32 cellular contexts compared by ENCODE assay signal in genomic region chr17:44589316-44590071, GRCh38. TPM values are rescaled to one million over a fixed set of nuclear protein-coding genes. Genes with fewer than 3 reads are reported as not detected.
DNase-seq lines count a peak whose midpoint lies in the region; ATAC-seq and TF ChIP-seq lines count a peak whose summit lies in the region.
"Had no signal": no experiment of that assay in that cellular context is flagged by ENCODE, and none has a peak within 500 bp of the region (broad histone marks: within the 10 kb centered on the region; RNA-seq: fewer than 3 reads in every experiment).

No MANE protein-coding gene starts in this region.

- H3K23me2 ChIP-seq in H9 (ENCODE audit: insufficient read length, low read depth, low read length, poor library complexity, severe bottlenecking): no peaks in the 10 kb centered on the region

- ATAC-seq in HG03571 (IDR thresholded peaks at IDR 0.05; ENCODE audit: unreplicated experiment) (no peak), HG02981 (IDR thresholded peaks at IDR 0.05; ENCODE audit: unreplicated experiment) (no peak)
- ATAC-seq: activated naive CD4-positive, alpha-beta T cell treated with anti-CD3 and anti-CD28 coated beads, Interleukin-2, amount 50 U/mL, for 72 hours; activated T-helper 17 cell treated with anti-CD3 and anti-CD28 coated beads, Interleukin-2, amount 50 U/mL, for 72 hours; gastroesophageal sphincter; mucosa of descending colon; WTC11 had no signal

- H2AFZ ChIP-seq in mesenchymal stem cell (ENCODE audit: low read depth, low read length) (no peak overlapping the region), H9 (ENCODE audit: low read length) (no peak overlapping the region)

- no peaks in the 10 kb centered on the region for H3K9me3 Mint-ChIP-seq in H9
- H3K9me3 Mint-ChIP-seq: activated naive CD4-positive, alpha-beta T cell treated with anti-CD3 and anti-CD28 coated beads, Interleukin-2, amount 50 U/mL, for 72 hours; activated T-helper 17 cell treated with anti-CD3 and anti-CD28 coated beads, Interleukin-2, amount 50 U/mL, for 72 hours; CD4-positive, CD25-positive, alpha-beta regulatory T cell; nephron; WTC11 had no signal

- H3K79me1 ChIP-seq in mesenchymal stem cell (replicated peaks; ENCODE audit: low read length, poor library complexity, severe bottlenecking) (no peaks in the 10 kb centered on the region), H9 (ENCODE audit: insufficient read depth, low read depth, low read length, poor library complexity, severe bottlenecking) (no peaks in the 10 kb centered on the region)

- H2BK20ac ChIP-seq in H9 (ENCODE audit: low read depth, low read length, poor library complexity, severe bottlenecking): no peak overlapping the region

- H3K27ac Mint-ChIP-seq in H9: no peak overlapping the region
- H3K27ac Mint-ChIP-seq: activated naive CD4-positive, alpha-beta T cell treated with anti-CD3 and anti-CD28 coated beads, Interleukin-2, amount 50 U/mL, for 72 hours; activated T-helper 17 cell treated with anti-CD3 and anti-CD28 coated beads, Interleukin-2, amount 50 U/mL, for 72 hours; CD4-positive, CD25-positive, alpha-beta regulatory T cell; WTC11 had no signal

- H4K91ac ChIP-seq in mesenchymal stem cell (ENCODE audit: low read length) (no peak overlapping the region), H9 (ENCODE audit: insufficient read length, low read depth, low read length) (no peak overlapping the region)

- H3K9me3 ChIP-seq in mesenchymal stem cell (ENCODE audit: control insufficient read depth, low read length): no peaks in the 10 kb centered on the region
- no peaks in the 10 kb centered on the region for H3K9me3 ChIP-seq in H9 (ENCODE audit: control insufficient read depth, low read depth, low read length)
- H3K9me3 ChIP-seq: gastroesophageal sphincter, lower lobe of right lung, mucosa of descending colon, ovary, right atrium auricular region, testis had no signal

- H3K27ac ChIP-seq in mesenchymal stem cell (ENCODE audit: low read length, poor library complexity, severe bottlenecking) (no peak overlapping the region), H9 (ENCODE audit: insufficient read length, low read depth, low read length) (no peak overlapping the region)
- H3K27ac ChIP-seq: gastroesophageal sphincter, lower lobe of right lung, ovary, right atrium auricular region, testis had no signal

- H3K56ac ChIP-seq in H9 (ENCODE audit: insufficient read length, low read depth, low read length): no peak overlapping the region

- H4K8ac ChIP-seq in mesenchymal stem cell (ENCODE audit: low read length): no peak overlapping the region
- H4K8ac ChIP-seq in H9 (replicated peaks; ENCODE audit: insufficient read length, low read depth, low read length): no peak overlapping the region

- no peak overlapping the region for H3K14ac ChIP-seq in mesenchymal stem cell (ENCODE audit: low read length in 2 of 2)
- H3K14ac ChIP-seq in H9 (ENCODE audit: insufficient read depth, low read length): no peak overlapping the region

- no peak overlapping the region for H3T11ph ChIP-seq in H9 (ENCODE audit: low read length)

- H3K36me3 ChIP-seq in mesenchymal stem cell (ENCODE audit: control insufficient read depth in 1 of 2, insufficient read depth in 2 of 2, low read depth in 1 of 2, low read length in 2 of 2): no peaks in the 10 kb centered on the region
- H3K36me3 ChIP-seq: gastroesophageal sphincter, lower lobe of right lung, ovary, right atrium auricular region had no signal

- H3K4me1 ChIP-seq in mesenchymal stem cell (ENCODE audit: control insufficient read depth, insufficient read depth, low read depth, low read length) (peaks cover 13% of the 10 kb centered on the region), H9 (ENCODE audit: insufficient read depth, low read length) (no peaks in the 10 kb centered on the region)
- H3K4me1 ChIP-seq: lower lobe of right lung had no signal

- H2BK12ac ChIP-seq in mesenchymal stem cell (ENCODE audit: low read length in 2 of 2): peak overlapping the region in 1 of 2 experiments; percentile 59
- no peak overlapping the region for H2BK12ac ChIP-seq in H9 (ENCODE audit: insufficient read length, low read depth, low read length)

- H3K4me3 ChIP-seq in cardiac fibroblast (replicated peaks in 1 of 2; ENCODE audit: low read depth in 2 of 2, low read length in 2 of 2): no peak overlapping the region
- H3K4me3 ChIP-seq in mesenchymal stem cell (ENCODE audit: insufficient read depth in 1 of 2, low read depth in 1 of 2, low read length in 2 of 2): no peak overlapping the region
- H3K4me3 ChIP-seq: gastroesophageal sphincter, lower lobe of right lung, mucosa of descending colon, ovary, right atrium auricular region, testis had no signal

- H3K4me2 ChIP-seq in mesenchymal stem cell (ENCODE audit: low read length, poor library complexity, severe bottlenecking) (no peak overlapping the region), H9 (ENCODE audit: insufficient read depth, insufficient read length, low read length) (no peak overlapping the region)

- peaks cover 11 to 12% of the 10 kb centered on the region in 2 experiments for H3K4me1 Mint-ChIP-seq in H9
- H3K4me1 Mint-ChIP-seq: activated T-helper 17 cell treated with anti-CD3 and anti-CD28 coated beads, Interleukin-2, amount 50 U/mL, for 72 hours; CD4-positive, CD25-positive, alpha-beta regulatory T cell had no signal

- H3K9ac ChIP-seq in mesenchymal stem cell (ENCODE audit: low read length) (no peak overlapping the region), H9 (ENCODE audit: extremely low read depth, insufficient read length, low read length) (no peak overlapping the region)

- H3K4ac ChIP-seq in mesenchymal stem cell (ENCODE audit: low read depth in 1 of 2, low read length in 2 of 2) (peak overlapping the region in 1 of 2 experiments; percentile 72), H9 (ENCODE audit: low read depth, low read length) (no peak overlapping the region)

- peak overlapping the region in 1 of 2 experiments; percentile 26 for H3K18ac ChIP-seq in mesenchymal stem cell (ENCODE audit: low read depth in 1 of 2, low read length in 2 of 2)
- H3K18ac ChIP-seq in H9 (ENCODE audit: insufficient read length, low read depth, low read length): no peak overlapping the region

- H3K27me3 Mint-ChIP-seq in H9 (ENCODE audit: low read depth): peaks cover 10% of the 10 kb centered on the region

- H2BK5ac ChIP-seq in mesenchymal stem cell (ENCODE audit: low read depth, low read length, poor library complexity, severe bottlenecking): no peak overlapping the region
- no peak overlapping the region for H2BK5ac ChIP-seq in H9 (ENCODE audit: insufficient read length, low read length)

- H3K4me3 Mint-ChIP-seq in H9: no peak overlapping the region
- H3K4me3 Mint-ChIP-seq: activated T-helper 17 cell treated with anti-CD3 and anti-CD28 coated beads, Interleukin-2, amount 50 U/mL, for 72 hours; CD4-positive, CD25-positive, alpha-beta regulatory T cell; nephron; WTC11 had no signal

- H3K36me3 Mint-ChIP-seq in H9 (ENCODE audit: insufficient read depth in 1 of 3, low read depth in 3 of 3): no peaks in the 10 kb centered on the region
- H3K36me3 Mint-ChIP-seq: activated naive CD4-positive, alpha-beta T cell treated with anti-CD3 and anti-CD28 coated beads, Interleukin-2, amount 50 U/mL, for 72 hours; CD4-positive, CD25-positive, alpha-beta regulatory T cell; WTC11 had no signal

- H4K5ac ChIP-seq in H9 (ENCODE audit: insufficient read length, low read depth, low read length): no peak overlapping the region

- WGBS in mesenchymal stem cell: 71% methylated on average over 10 of the region's 10 CpGs
- no CpG with 5 or more reads among the region's 10 CpGs for WGBS in H9 (ENCODE audit: extremely low coverage, insufficient read length, low lambda C conversion rate)

- H3K27me3 ChIP-seq in mesenchymal stem cell (ENCODE audit: control insufficient read depth in 1 of 2, insufficient read depth in 1 of 2, low read length in 2 of 2) (peaks cover 0 to 13% of the 10 kb centered on the region in 2 experiments), H9 (ENCODE audit: insufficient read depth, low read length) (no peaks in the 10 kb centered on the region)
- H3K27me3 ChIP-seq: ovary, right atrium auricular region, testis had no signal

- peak; percentile 71 for DNase-seq in EH (ENCODE audit: low read depth)
- peak; percentile 15 for DNase-seq in M059J (ENCODE audit: low read depth)
- peak; percentile 23 to 42 for DNase-seq in cardiac fibroblast (ENCODE audit: low read depth in 2 of 2)
- peak; percentile 35 for DNase-seq in mesenchymal stem cell
- DNase-seq in COR-L47 (lab: John Stamatoyannopoulos, UW): no peak
- no peak for DNase-seq in H9
- DNase-seq: activated CD4-positive, alpha-beta T cell treated with anti-CD3 and anti-CD28 coated beads, Interleukin-2, amount 50 U/mL, for 4 hours; CD4-positive, CD25-positive, alpha-beta regulatory T cell; cerebellar nuclear complex; DMS 273 treated with DMSO at 0.1 percent for 48 hours; H7; islet precursor cell; lower lobe of right lung; mucosa of descending colon; NCI-H1105 treated with DMSO at 0.1 percent for 48 hours; NCI-H2029 treated with DMSO at 0.1 percent for 48 hours; NCI-H226; NCI-H748 treated with DMSO at 0.1 percent for 48 hours; ovary; stimulated activated CD4-positive, alpha-beta T cell treated with anti-CD3 and anti-CD28 coated beads, Interleukin-12 subunit alpha, Interleukin-12 subunit beta, amount 100 ng/mL, for 4 hours; stimulated activated CD4-positive, alpha-beta T cell treated with anti-CD3 and anti-CD28 coated beads, Interleukin-4, amount 100 ng/mL, for 24 hours; stimulated activated naive CD4-positive, alpha-beta T cell; T1000; testis had no signal

- H2AK5ac ChIP-seq in mesenchymal stem cell (ENCODE audit: low read length, severe bottlenecking): peak overlapping the region; percentile 3
- no peak overlapping the region for H2AK5ac ChIP-seq in H9 (ENCODE audit: insufficient read length, low read length)

- H2BK15ac ChIP-seq in mesenchymal stem cell (ENCODE audit: low read depth, poor library complexity, severe bottlenecking): no peak overlapping the region
- no peak overlapping the region for H2BK15ac ChIP-seq in H9 (ENCODE audit: low read depth, low read length)

- H3K23ac ChIP-seq in mesenchymal stem cell (ENCODE audit: low read length in 2 of 2): no peak overlapping the region
- H3K23ac ChIP-seq in H9 (ENCODE audit: insufficient read length, low read depth, low read length): no peak overlapping the region

- no peaks in the 10 kb centered on the region for H4K20me1 ChIP-seq in H9 (ENCODE audit: control insufficient read depth, insufficient read depth, insufficient read length)

- no peaks in the 10 kb centered on the region for H3K79me2 ChIP-seq in H9 (ENCODE audit: insufficient read depth, low read length)

- TF ChIP-seq CTCF in cardiac fibroblast (IDR thresholded peaks at IDR 0.05; ENCODE audit: low read depth, low read length) (no peak), H9 (conservative IDR thresholded peaks at IDR 0.05) (no peak)

- H2BK120ac ChIP-seq in mesenchymal stem cell (ENCODE audit: low read depth, low read length): peak overlapping the region; percentile 59
- H2BK120ac ChIP-seq in H9 (ENCODE audit: low read depth, low read length, poor library complexity, severe bottlenecking): no peak overlapping the region

RNA-seq across cellular contexts. Expression of gene FZD2, which starts 32.2 kb away (rescaled TPM):
- 22.4 and 41.3 TPM in 2 replicates for total RNA-seq in M059J (2014; rRNA removed; shearing (Covaris generic))
- 43.8 TPM for polyA plus RNA-seq in mesenchymal stem cell (2013, experiment 1 of 2)
- 45.5 TPM for polyA plus RNA-seq in mesenchymal stem cell (2013, experiment 2 of 2)
- total RNA-seq in H9 (2021): 17.4 and 18.2 TPM in 2 replicates
- total RNA-seq: activated T-helper 17 cell treated with anti-CD3 and anti-CD28 coated beads, Interleukin-2, amount 50 U/mL, for 72 hours; CD4-positive, CD25-positive, alpha-beta regulatory T cell had no signal
- polyA plus RNA-seq: CD4-positive, CD25-positive, alpha-beta regulatory T cell had no signal

Comparison
In these comparisons a context has a peak if more than half of its experiments do, and no peak if none do; other contexts are left out.
1. DNase-seq: peak in EH (single experiment), M059J (single experiment), cardiac fibroblast (2 of 2) and mesenchymal stem cell (single experiment); none in COR-L47 (single experiment) and H9 (single experiment).